In genomic region chr17:79740413-79740812, GRCh38 we compare ENCODE assay signal across 22 cellular contexts. TPM values are rescaled to one million over a fixed set of nuclear protein-coding genes. Genes with fewer than 3 reads are reported as not detected.
A peak's percentile ranks its signal among the peaks of the same experiment; 100 is the strongest.
DNase-seq lines count a peak whose midpoint lies in the region; ATAC-seq, FAIRE-seq and TF ChIP-seq lines count a peak whose summit lies in the region.
"Had no signal": no experiment of that assay in that cellular context is flagged by ENCODE, and none has a peak within 500 bp of the region (broad histone marks: within the 10 kb centered on the region; RNA-seq: fewer than 3 reads in every experiment).

No MANE protein-coding gene starts in this region.

- 5 to 9% methylated on average over 8 of the region's 8 CpGs for WGBS in pancreas, 2 donors

- no peaks in the 10 kb centered on the region for H3K36me3 ChIP-seq in pancreas
- H3K36me3 ChIP-seq: brain microvascular endothelial cell had no signal

- DNase-seq in NCI-H1436 (lab: John Stamatoyannopoulos, UW) (peak; percentile 49), NCI-H1436 treated with DMSO at 0.1 percent for 48 hours (lab: John Stamatoyannopoulos, UW) (no peak), NCI-H2196 treated with DMSO at 0.1 percent for 48 hours (lab: John Stamatoyannopoulos, UW; ENCODE audit: unreplicated experiment) (peak; percentile 39), fibroblast of pulmonary artery (ENCODE audit: low read depth) (peak; percentile 13), pancreas (peak in 1 of 6 donors; percentile 60), NCI-H2227 (lab: John Stamatoyannopoulos, UW; ENCODE audit: unreplicated experiment) (no peak)
- DNase-seq: 8988T; activated CD8-positive, alpha-beta memory T cell treated with anti-CD3 and anti-CD28 coated beads, Interleukin-2, amount 50 U/mL, for 4 hours; activated naive CD4-positive, alpha-beta T cell treated with anti-CD3 and anti-CD28 coated beads for 36 hours; brain microvascular endothelial cell; HCEC 1CT; NCI-H187 treated with DMSO at 0.1 percent for 48 hours; NCI-H524 treated with DMSO at 0.1 percent for 48 hours; T1000 had no signal

- TF ChIP-seq CTCF in fibroblast of pulmonary artery (IDR thresholded peaks at IDR 0.05; ENCODE audit: low read length, missing control alignments): no peak
- no peak for TF ChIP-seq CTCF in pancreas (IDR thresholded peaks at IDR 0.05)

- FAIRE-seq in pancreas (lab: Jason Lieb, UNC): no peak

- no peak overlapping the region for H3K4me3 ChIP-seq in fibroblast of pulmonary artery (replicated peaks; ENCODE audit: low read depth, low read length)
- H3K4me3 ChIP-seq in pancreas: peak overlapping the region in 1 of 4 donors; percentile 17

- intact Hi-C loops in pancreas (cut with DNase I): no loop called here

- H3K9me3 ChIP-seq in pancreas: no peaks in the 10 kb centered on the region

- ATAC-seq in pancreas (peak; percentile 51 to 75 (median 73)), HG02610 (IDR thresholded peaks at IDR 0.05; ENCODE audit: unreplicated experiment) (no peak), HG03442 (IDR thresholded peaks at IDR 0.05; ENCODE audit: unreplicated experiment) (no peak)
- ATAC-seq: stimulated activated effector memory CD8-positive, alpha-beta T cell treated with anti-CD3 and anti-CD28 coated beads, Interleukin-12 subunit alpha, Interleukin-12 subunit beta, amount 100 ng/mL, for 72 hours had no signal

- H3K27me3 ChIP-seq in pancreas: no peaks in the 10 kb centered on the region

- peak overlapping the region; percentile 49 to 81 (median 68) for H3K27ac ChIP-seq in pancreas
- H3K27ac ChIP-seq: brain microvascular endothelial cell had no signal

- H3K4me1 ChIP-seq in pancreas: peaks cover 0 to 10% (median 0%) of the 10 kb centered on the region in 3 donors

RNA-seq across cellular contexts. Expression of gene ENPP7, which starts 9.7 kb away (rescaled TPM):
- total RNA-seq in pancreas: under 1 TPM in 3 of 6 donors, not detected in 3; 0.09 to 0.13 (median 0.12) TPM
- under 1 TPM; 0.05 to 0.15 TPM for polyA plus RNA-seq in pancreas
- total RNA-seq: activated naive CD4-positive, alpha-beta T cell treated with anti-CD3 and anti-CD28 coated beads for 36 hours; glomerular endothelial cell; lower leg skin; pulmonary artery endothelial cell had no signal
- polyA plus RNA-seq: CD14-positive monocyte, esophagus had no signal

RNA-seq across cellular contexts. Expression of gene CBX2, which starts 37.5 kb away (rescaled TPM):
- 1 to 10 TPM; 1.1 to 3.1 (median 1.8) TPM for total RNA-seq in pancreas
- polyA plus RNA-seq in pancreas: 1 to 10 TPM; 2.6 to 3.2 TPM

RNA-seq across cellular contexts. Expression of gene CBX8, which starts 56.5 kb away (rescaled TPM):
- 1 to 10 TPM; 1.6 to 5.7 (median 3.6) TPM for total RNA-seq in pancreas
- polyA plus RNA-seq in pancreas: 1 to 10 TPM; 4.5 to 5.2 TPM

Comparison
In these comparisons a context has a peak if more than half of its experiments do, and no peak if none do; other contexts are left out.
1. DNase-seq: peak in NCI-H1436 (single experiment), NCI-H2196 treated with DMSO at 0.1 percent for 48 hours (single experiment) and fibroblast of pulmonary artery (single experiment); none in NCI-H1436 treated with DMSO at 0.1 percent for 48 hours (single experiment) and NCI-H2227 (single experiment).
2. ATAC-seq: peak in pancreas (4 of 4); none in HG02610 (single experiment) and HG03442 (single experiment).